ENCODE assay signal across 8 cellular contexts in the genomic region with DNA sequence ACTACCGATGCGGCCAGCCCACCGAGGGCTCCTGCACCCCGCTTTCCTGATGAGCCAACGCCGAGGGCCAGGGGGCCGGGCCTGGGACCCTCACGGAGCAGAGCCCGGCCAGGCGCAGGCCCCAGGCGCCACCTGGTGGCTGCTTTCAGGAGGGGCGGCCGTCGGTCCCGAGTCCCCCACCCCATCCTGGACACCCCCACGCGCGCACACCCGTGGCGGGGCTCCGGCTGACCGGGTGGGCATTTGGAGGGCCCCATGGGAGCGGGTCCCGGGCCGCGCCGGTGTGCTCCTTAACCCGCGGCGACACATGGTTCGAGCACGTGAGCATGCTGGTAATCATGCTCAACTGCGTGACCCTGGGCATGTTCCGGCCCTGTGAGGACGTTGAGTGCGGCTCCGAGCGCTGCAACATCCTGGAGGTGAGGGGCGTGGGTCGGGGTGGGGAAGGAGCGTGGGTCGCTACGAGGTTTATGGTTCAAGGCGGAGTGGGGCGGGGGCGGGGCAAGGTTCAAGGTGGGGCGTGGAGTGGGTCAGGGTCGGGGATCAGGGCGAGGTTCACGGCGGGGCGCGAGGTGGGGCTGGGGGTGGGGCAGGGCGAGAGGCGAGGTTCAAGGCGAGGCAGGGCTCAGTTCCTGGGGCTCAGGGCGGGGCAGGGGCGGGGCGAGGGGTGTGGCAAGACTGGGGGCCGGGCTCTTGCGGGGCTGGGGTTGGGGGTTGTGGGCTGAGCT. TPM values are rescaled to one million over a fixed set of nuclear protein-coding genes. Genes with fewer than 3 reads are reported as not detected.
DNase-seq lines count a peak whose midpoint lies in the region; ATAC-seq, FAIRE-seq and TF ChIP-seq lines count a peak whose summit lies in the region.

No MANE protein-coding gene starts in this region.

- CTCF ChIA-PET in AG04449 (lab: Yijun Ruan, JAX): interaction anchor here (0.7 to 1.4 kb wide), 5 partner anchors 10 to 484 kb away, joined by 3 to 4 read pairs (median 3); no protein-coding TSS in a partner anchor

- POLR2A ChIA-PET in AG04449 (lab: Yijun Ruan, JAX): no interaction called here

- no peaks in the 10 kb centered on the region for H3K4me1 Mint-ChIP-seq in astrocyte (ENCODE audit: low read depth, unreplicated experiment)

- H3K9me3 ChIP-seq in astrocyte (ENCODE audit: insufficient read depth, low read depth, low read length): no peaks in the 10 kb centered on the region
- no peaks in the 10 kb centered on the region for H3K9me3 ChIP-seq in liver (ENCODE audit: control insufficient read depth in 4 of 4, low read length in 3 of 4)

- H3K79me2 ChIP-seq in astrocyte (ENCODE audit: insufficient read depth, low read length): no peaks in the 10 kb centered on the region

- WGBS in liver: 56% methylated on average over 61 of the region's 61 CpGs

- H3K27ac Mint-ChIP-seq in astrocyte (ENCODE audit: unreplicated experiment): no peak overlapping the region

- peaks cover 51% of the 10 kb centered on the region for H4K20me1 ChIP-seq in astrocyte (ENCODE audit: insufficient read depth, low read length)

- no peaks in the 10 kb centered on the region for H3K9me3 Mint-ChIP-seq in astrocyte (ENCODE audit: unreplicated experiment)

- H3K27ac ChIP-seq in astrocyte (ENCODE audit: low read depth, low read length) (no peak overlapping the region), liver (ENCODE audit: low read depth in 1 of 2, low read length in 2 of 2) (no peak overlapping the region)

- H3K36me3 ChIP-seq in astrocyte (ENCODE audit: insufficient read depth, low read length) (no peaks in the 10 kb centered on the region), liver (ENCODE audit: control insufficient read depth in 4 of 4, insufficient read depth in 3 of 4, low read depth in 1 of 4, low read length in 3 of 4) (no peaks in the 10 kb centered on the region)

- H3K36me3 Mint-ChIP-seq in astrocyte (ENCODE audit: low read depth, unreplicated experiment): no peaks in the 10 kb centered on the region

- no peak overlapping the region for H3K4me3 ChIP-seq in AG04449 (ENCODE audit: low read depth, low read length)
- no peak overlapping the region for H3K4me3 ChIP-seq in astrocyte (ENCODE audit: insufficient read depth, low read depth, low read length)
- no peak overlapping the region for H3K4me3 ChIP-seq in liver (ENCODE audit: low read depth in 1 of 3, low read length in 3 of 3)

- peak; percentile 82 for TF ChIP-seq CTCF in AG04449 (IDR thresholded peaks at IDR 0.05; ENCODE audit: insufficient read depth, low read length, missing control alignments)
- TF ChIP-seq CTCF in GM20000 (IDR thresholded peaks at IDR 0.05; ENCODE audit: extremely low read depth, missing control alignments): peak; percentile 29
- TF ChIP-seq CTCF in astrocyte (IDR thresholded peaks at IDR 0.05; ENCODE audit: insufficient read depth, low read depth, low read length): peak; percentile 32
- peak; percentile 59 for TF ChIP-seq CTCF in liver (IDR thresholded peaks at IDR 0.05; ENCODE audit: low read depth, low read length, missing input control)

- no peak for FAIRE-seq in astrocyte (lab: Jason Lieb, UNC)

- no peak overlapping the region for H3K4me3 Mint-ChIP-seq in astrocyte (ENCODE audit: unreplicated experiment)

- no peaks in the 10 kb centered on the region for H3K27me3 ChIP-seq in astrocyte (ENCODE audit: insufficient read depth, low read length)
- no peaks in the 10 kb centered on the region for H3K27me3 ChIP-seq in liver (ENCODE audit: control insufficient read depth in 4 of 4, insufficient read depth in 4 of 4, low read length in 3 of 4)

- TF ChIP-seq RAD21 in liver (IDR thresholded peaks at IDR 0.05): peak; percentile 74 to 85

- peaks cover 11% of the 10 kb centered on the region for H3K27me3 Mint-ChIP-seq in astrocyte (ENCODE audit: low read depth, unreplicated experiment)

- H3K9ac ChIP-seq in astrocyte (ENCODE audit: low read length) (no peak overlapping the region), liver (ENCODE audit: low read depth in 1 of 2, low read length in 2 of 2) (no peak overlapping the region)

- H3K4me1 ChIP-seq in astrocyte (ENCODE audit: insufficient read depth, low read length) (peaks cover 2% of the 10 kb centered on the region), liver (ENCODE audit: control insufficient read depth in 4 of 4, insufficient read depth in 4 of 4, low read length in 3 of 4) (peaks cover 29 to 56% (median 44%) of the 10 kb centered on the region in 4 donors)

- no peak overlapping the region for H2AFZ ChIP-seq in astrocyte (ENCODE audit: low read depth, low read length)

- DNase-seq in AG04449 (ENCODE audit: low read depth, low spot score) (no peak), GM20000 (ENCODE audit: low spot score) (peak; percentile 76), astrocyte (ENCODE audit: low read depth) (no peak), NCI-H2171 treated with DMSO at 0.1 percent for 48 hours (lab: John Stamatoyannopoulos, UW) (no peak), SW 1271 (lab: John Stamatoyannopoulos, UW) (no peak)

- no peak for ATAC-seq in HG02938 (IDR thresholded peaks at IDR 0.05; ENCODE audit: unreplicated experiment)
- no peak for ATAC-seq in HG03045 (IDR thresholded peaks at IDR 0.05; ENCODE audit: unreplicated experiment)

- no peak overlapping the region for H3K4me2 ChIP-seq in astrocyte (ENCODE audit: low read length)

TF ChIP-seq in liver, 16 proteins besides CTCF, POLR2A, EP300 and RAD21:
- TF ChIP-seq HNF4G (IDR thresholded peaks at IDR 0.05) (no peak), FOXA1 (IDR thresholded peaks at IDR 0.05) (no peak), HNF4A (conservative IDR thresholded peaks at IDR 0.05) (no peak), NR2F2 (IDR thresholded peaks at IDR 0.05) (no peak), SP1 (IDR thresholded peaks at IDR 0.05) (no peak), GABPA (IDR thresholded peaks at IDR 0.05 in 1 of 2, conservative IDR thresholded peaks at IDR 0.05 in 1 of 2) (no peak), EGR1 (IDR thresholded peaks at IDR 0.05; ENCODE audit: low read depth in 2 of 2) (no peak), JUND (IDR thresholded peaks at IDR 0.05) (no peak), FOXA2 (IDR thresholded peaks at IDR 0.05) (no peak), TAF1 (conservative IDR thresholded peaks at IDR 0.05) (no peak), YY1 (IDR thresholded peaks at IDR 0.05) (no peak), RXRA (IDR thresholded peaks at IDR 0.05) (no peak)
- TF ChIP-seq, protein P1, sequence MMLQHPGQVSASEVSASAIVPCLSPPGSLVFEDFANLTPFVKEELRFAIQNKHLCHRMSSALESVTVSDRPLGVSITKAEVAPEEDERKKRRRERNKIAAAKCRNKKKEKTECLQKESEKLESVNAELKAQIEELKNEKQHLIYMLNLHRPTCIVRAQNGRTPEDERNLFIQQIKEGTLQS (IDR thresholded peaks at IDR 0.05): no peak
- TF ChIP-seq, protein P2, sequence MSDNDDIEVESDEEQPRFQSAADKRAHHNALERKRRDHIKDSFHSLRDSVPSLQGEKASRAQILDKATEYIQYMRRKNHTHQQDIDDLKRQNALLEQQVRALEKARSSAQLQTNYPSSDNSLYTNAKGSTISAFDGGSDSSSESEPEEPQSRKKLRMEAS (IDR thresholded peaks at IDR 0.05): no peak
- TF ChIP-seq, protein P3, sequence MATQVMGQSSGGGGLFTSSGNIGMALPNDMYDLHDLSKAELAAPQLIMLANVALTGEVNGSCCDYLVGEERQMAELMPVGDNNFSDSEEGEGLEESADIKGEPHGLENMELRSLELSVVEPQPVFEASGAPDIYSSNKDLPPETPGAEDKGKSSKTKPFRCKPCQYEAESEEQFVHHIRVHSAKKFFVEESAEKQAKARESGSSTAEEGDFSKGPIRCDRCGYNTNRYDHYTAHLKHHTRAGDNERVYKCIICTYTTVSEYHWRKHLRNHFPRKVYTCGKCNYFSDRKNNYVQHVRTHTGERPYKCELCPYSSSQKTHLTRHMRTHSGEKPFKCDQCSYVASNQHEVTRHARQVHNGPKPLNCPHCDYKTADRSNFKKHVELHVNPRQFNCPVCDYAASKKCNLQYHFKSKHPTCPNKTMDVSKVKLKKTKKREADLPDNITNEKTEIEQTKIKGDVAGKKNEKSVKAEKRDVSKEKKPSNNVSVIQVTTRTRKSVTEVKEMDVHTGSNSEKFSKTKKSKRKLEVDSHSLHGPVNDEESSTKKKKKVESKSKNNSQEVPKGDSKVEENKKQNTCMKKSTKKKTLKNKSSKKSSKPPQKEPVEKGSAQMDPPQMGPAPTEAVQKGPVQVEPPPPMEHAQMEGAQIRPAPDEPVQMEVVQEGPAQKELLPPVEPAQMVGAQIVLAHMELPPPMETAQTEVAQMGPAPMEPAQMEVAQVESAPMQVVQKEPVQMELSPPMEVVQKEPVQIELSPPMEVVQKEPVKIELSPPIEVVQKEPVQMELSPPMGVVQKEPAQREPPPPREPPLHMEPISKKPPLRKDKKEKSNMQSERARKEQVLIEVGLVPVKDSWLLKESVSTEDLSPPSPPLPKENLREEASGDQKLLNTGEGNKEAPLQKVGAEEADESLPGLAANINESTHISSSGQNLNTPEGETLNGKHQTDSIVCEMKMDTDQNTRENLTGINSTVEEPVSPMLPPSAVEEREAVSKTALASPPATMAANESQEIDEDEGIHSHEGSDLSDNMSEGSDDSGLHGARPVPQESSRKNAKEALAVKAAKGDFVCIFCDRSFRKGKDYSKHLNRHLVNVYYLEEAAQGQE (IDR thresholded peaks at IDR 0.05): no peak
- TF ChIP-seq, protein P4, sequence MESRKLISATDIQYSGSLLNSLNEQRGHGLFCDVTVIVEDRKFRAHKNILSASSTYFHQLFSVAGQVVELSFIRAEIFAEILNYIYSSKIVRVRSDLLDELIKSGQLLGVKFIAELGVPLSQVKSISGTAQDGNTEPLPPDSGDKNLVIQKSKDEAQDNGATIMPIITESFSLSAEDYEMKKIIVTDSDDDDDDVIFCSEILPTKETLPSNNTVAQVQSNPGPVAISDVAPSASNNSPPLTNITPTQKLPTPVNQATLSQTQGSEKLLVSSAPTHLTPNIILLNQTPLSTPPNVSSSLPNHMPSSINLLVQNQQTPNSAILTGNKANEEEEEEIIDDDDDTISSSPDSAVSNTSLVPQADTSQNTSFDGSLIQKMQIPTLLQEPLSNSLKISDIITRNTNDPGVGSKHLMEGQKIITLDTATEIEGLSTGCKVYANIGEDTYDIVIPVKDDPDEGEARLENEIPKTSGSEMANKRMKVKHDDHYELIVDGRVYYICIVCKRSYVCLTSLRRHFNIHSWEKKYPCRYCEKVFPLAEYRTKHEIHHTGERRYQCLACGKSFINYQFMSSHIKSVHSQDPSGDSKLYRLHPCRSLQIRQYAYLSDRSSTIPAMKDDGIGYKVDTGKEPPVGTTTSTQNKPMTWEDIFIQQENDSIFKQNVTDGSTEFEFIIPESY (IDR thresholded peaks at IDR 0.05): no peak

RNA-seq across cellular contexts. Expression of a gene that starts 30.2 kb away (rescaled TPM):
- total RNA-seq in astrocyte (not detected in 2 replicates), liver (not detected)
- polyA plus RNA-seq in liver: under 1 TPM in 1 of 2 donors, not detected in 1; 0.55 TPM

RNA-seq across cellular contexts. Expression of a gene that starts 35.2 kb away (rescaled TPM):
- total RNA-seq in astrocyte: not detected in 2 replicates
- under 1 TPM; 0.09 to 0.67 TPM for total RNA-seq in liver
- polyA plus RNA-seq in liver: 10 to 100 TPM in 1 of 2 donors, under 1 TPM in 1; 0.24 to 12.7 TPM

RNA-seq across cellular contexts. Expression of a gene that starts 41.9 kb away (rescaled TPM):
- total RNA-seq in astrocyte (21.7 and 30.5 TPM in 2 replicates), liver (1 to 10 TPM; 4.2 to 8.5 TPM)
- polyA plus RNA-seq in liver: 1 to 10 TPM in 1 of 2 donors, under 1 TPM in 1; 0.21 to 7.9 TPM

RNA-seq across cellular contexts. Expression of a gene that starts 45.7 kb away (rescaled TPM):
- total RNA-seq in astrocyte (not detected in 2 replicates), liver (1 to 10 TPM in 1 of 2 donors, under 1 TPM in 1; 0.23 to 1.1 TPM)
- 10 to 100 TPM in 1 of 2 donors, 1 to 10 TPM in 1; 1.4 to 10.8 TPM for polyA plus RNA-seq in liver

Comparison
In these comparisons a context has a peak if more than half of its experiments do, and no peak if none do; other contexts are left out.
1. CTCF ChIP-seq: peak in every context shown above with its lines; median percentile 82 in AG04449; 59 in liver; 32 in astrocyte; 29 in GM20000.